1 cellular context compared by ENCODE assay signal in genomic region chr7:56046728-56047445, GRCh38.
TF ChIP-seq lines count a peak whose summit lies in the region.

No MANE protein-coding gene starts in this region.

TF ChIP-seq in IMR-90, 13 proteins besides CTCF, POLR2A, EP300 and RAD21:
- TF ChIP-seq RFX5 (IDR thresholded peaks at IDR 0.05; ENCODE audit: low read depth, low read length) (no peak), MAFK (IDR thresholded peaks at IDR 0.05; ENCODE audit: low read depth, low read length) (no peak), CEBPB (IDR thresholded peaks at IDR 0.05; ENCODE audit: low read depth, low read length) (no peak), SMC3 (IDR thresholded peaks at IDR 0.05; ENCODE audit: low read depth, low read length) (no peak), NFE2L2 (IDR thresholded peaks at IDR 0.05; ENCODE audit: low read depth, low read length) (no peak)
- TF ChIP-seq, protein P1, sequence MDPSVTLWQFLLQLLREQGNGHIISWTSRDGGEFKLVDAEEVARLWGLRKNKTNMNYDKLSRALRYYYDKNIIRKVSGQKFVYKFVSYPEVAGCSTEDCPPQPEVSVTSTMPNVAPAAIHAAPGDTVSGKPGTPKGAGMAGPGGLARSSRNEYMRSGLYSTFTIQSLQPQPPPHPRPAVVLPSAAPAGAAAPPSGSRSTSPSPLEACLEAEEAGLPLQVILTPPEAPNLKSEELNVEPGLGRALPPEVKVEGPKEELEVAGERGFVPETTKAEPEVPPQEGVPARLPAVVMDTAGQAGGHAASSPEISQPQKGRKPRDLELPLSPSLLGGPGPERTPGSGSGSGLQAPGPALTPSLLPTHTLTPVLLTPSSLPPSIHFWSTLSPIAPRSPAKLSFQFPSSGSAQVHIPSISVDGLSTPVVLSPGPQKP (IDR thresholded peaks at IDR 0.05; ENCODE audit: borderline replicate concordance, low read depth, low read length), result no peak
